In the genomic region with DNA sequence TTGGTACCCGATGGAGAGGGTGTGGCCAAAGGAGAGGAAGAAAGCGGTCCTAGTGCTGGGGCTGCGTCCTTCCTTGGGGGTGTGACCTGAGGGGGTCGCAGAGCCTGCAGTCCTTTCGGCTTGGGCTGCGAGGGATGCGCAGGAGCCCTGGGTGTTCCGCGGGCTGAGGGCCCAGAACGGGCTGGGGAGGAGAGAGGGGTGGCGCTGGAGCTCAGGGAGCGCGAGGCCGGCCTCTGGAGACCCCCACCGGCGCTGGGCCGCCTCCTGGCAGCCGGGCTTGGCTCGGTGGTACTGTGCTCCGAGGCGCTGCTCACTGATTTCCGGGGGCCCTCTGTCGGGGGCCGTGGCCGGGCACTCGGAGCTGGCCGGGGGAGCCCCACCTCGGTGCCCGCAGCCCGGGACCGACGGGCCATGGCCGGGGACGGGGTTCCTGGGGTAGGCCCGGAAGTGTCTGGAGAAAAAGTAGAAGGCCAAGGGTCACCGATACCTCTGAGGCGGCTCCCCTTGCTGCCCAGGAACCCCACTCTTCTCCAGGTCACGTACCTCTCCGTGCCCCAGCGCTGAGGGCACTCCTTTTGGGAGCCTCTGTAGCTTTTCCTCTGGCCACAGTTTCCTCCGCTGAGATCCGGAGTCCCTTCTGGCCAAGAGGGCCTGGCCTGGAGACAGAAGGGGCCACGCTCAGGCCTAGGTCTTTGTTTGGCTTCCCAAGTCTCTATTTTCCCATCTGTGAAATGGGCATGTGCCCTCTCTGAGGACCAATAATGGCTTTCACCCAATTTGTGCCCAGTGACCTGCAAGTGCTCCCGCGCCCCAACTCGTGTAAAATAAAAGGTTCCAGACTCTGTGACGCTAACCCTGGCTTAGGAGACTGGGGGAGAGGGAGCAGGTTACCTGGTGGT, we compare ENCODE assay signal across 1 cellular context.
TF ChIP-seq lines count a peak whose summit lies in the region.

No MANE protein-coding gene starts in this region.

TF ChIP-seq in H1, 55 proteins besides CTCF, POLR2A, EP300 and RAD21:
- TF ChIP-seq GTF2F1 (IDR thresholded peaks at IDR 0.05; ENCODE audit: borderline replicate concordance, low read depth, low read length) (no peak), CHD2 (IDR thresholded peaks at IDR 0.05; ENCODE audit: low read length) (no peak), NRF1 (IDR thresholded peaks at IDR 0.05; ENCODE audit: low read depth, low read length) (no peak), KDM4A (IDR thresholded peaks at IDR 0.05; ENCODE audit: low read depth, low read length, severe bottlenecking) (no peak), CEBPB (IDR thresholded peaks at IDR 0.05; ENCODE audit: low read depth, low read length) (no peak), RBBP5 (IDR thresholded peaks at IDR 0.05; ENCODE audit: borderline replicate concordance, low read depth, low read length) (0 out of 2 replicates have a peak, but pooled peaks have one; percentile 38), ASH2L (IDR thresholded peaks at IDR 0.05; ENCODE audit: low read length) (peak; percentile 33), GABPA (IDR thresholded peaks at IDR 0.05; ENCODE audit: borderline replicate concordance, insufficient read depth, low read length) (no peak), KDM1A (IDR thresholded peaks at IDR 0.05; ENCODE audit: borderline replicate concordance, low read length) (peak; percentile 69)
TF ChIP-seq in H1: peak in this region for 3.
